1 cellular context compared by ENCODE assay signal in the genomic region with DNA sequence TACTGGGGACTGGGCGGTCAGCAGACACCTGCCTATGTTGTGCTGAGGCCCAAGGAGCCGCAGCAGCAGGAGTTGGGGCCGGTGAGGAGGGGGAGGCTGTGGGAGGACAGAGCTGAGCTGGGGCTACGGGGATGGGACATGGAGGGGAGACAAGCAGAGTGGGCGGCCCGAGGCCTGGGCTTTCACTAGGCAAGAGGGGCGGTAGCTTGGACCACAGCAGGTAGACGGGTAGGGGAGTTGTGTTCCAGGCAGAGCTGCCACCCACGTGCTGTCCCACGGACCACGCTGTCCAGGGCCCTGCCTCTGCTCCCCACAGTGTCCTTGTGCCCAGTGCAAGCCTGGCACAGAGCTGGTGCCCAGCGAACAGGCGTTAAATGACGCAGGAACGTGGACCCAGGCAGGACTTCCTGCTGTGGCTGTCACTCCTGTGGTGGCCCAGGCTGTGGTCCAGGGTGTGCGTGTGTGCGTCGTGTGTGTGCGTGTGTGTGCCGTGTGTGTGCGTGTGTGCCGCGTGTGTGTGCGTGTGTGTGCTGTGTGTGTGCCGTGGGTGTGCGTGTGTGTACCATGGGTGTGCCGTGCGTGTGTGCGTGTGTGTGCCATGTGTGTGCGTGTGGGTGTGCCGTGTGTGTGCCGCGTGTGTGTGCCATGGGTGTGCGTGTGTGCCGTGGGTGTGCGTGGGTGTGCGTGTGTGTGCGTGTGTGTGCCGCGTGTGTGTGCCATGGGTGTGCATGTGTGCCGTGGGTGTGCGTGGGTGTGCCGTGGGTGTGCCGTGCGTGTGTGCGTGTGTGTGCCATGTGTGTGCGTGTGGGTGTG.
TF ChIP-seq lines count a peak whose summit lies in the region.

No MANE protein-coding gene starts in this region.

TF ChIP-seq in HEK293, 187 proteins besides CTCF, POLR2A, EP300 and RAD21:
- TF ChIP-seq HIC1 (tag by site-specific recombination; IDR thresholded peaks at IDR 0.05), result peak; percentile 30; the same call in 1 of the 2 replicates
- TF ChIP-seq ZNF561 (tag by site-specific recombination; IDR thresholded peaks at IDR 0.05; ENCODE audit: borderline replicate concordance), result no peak
- TF ChIP-seq, protein P1, sequence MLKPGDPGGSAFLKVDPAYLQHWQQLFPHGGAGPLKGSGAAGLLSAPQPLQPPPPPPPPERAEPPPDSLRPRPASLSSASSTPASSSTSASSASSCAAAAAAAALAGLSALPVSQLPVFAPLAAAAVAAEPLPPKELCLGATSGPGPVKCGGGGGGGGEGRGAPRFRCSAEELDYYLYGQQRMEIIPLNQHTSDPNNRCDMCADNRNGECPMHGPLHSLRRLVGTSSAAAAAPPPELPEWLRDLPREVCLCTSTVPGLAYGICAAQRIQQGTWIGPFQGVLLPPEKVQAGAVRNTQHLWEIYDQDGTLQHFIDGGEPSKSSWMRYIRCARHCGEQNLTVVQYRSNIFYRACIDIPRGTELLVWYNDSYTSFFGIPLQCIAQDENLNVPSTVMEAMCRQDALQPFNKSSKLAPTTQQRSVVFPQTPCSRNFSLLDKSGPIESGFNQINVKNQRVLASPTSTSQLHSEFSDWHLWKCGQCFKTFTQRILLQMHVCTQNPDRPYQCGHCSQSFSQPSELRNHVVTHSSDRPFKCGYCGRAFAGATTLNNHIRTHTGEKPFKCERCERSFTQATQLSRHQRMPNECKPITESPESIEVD (tag by site-specific recombination; IDR thresholded peaks at IDR 0.05), result no peak
- TF ChIP-seq, protein P2, sequence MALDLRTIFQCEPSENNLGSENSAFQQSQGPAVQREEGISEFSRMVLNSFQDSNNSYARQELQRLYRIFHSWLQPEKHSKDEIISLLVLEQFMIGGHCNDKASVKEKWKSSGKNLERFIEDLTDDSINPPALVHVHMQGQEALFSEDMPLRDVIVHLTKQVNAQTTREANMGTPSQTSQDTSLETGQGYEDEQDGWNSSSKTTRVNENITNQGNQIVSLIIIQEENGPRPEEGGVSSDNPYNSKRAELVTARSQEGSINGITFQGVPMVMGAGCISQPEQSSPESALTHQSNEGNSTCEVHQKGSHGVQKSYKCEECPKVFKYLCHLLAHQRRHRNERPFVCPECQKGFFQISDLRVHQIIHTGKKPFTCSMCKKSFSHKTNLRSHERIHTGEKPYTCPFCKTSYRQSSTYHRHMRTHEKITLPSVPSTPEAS (tag by site-specific recombination; IDR thresholded peaks at IDR 0.05), result peak; percentile 97
- peak; percentile 95 for TF ChIP-seq ZFHX2 (tag by site-specific recombination; conservative IDR thresholded peaks at IDR 0.05)
- TF ChIP-seq EGR2 (tag by site-specific recombination; IDR thresholded peaks at IDR 0.05; ENCODE audit: low read depth), result peak; percentile 90
